In genomic region chr16:69276143-69277115, GRCh38 we compare ENCODE assay signal across 11 cellular contexts. TPM values are rescaled to one million over a fixed set of nuclear protein-coding genes. Genes with fewer than 3 reads are reported as not detected.
A peak's percentile ranks its signal among the peaks of the same experiment; 100 is the strongest.
DNase-seq lines count a peak whose midpoint lies in the region; ATAC-seq and TF ChIP-seq lines count a peak whose summit lies in the region.
"Had no signal": no experiment of that assay in that cellular context is flagged by ENCODE, and none has a peak within 500 bp of the region (broad histone marks: within the 10 kb centered on the region; RNA-seq: fewer than 3 reads in every experiment).

No MANE protein-coding gene starts in this region.

- no peaks in the 10 kb centered on the region for H3K9me3 ChIP-seq in lung (ENCODE audit: control insufficient read depth in 2 of 2, insufficient read depth in 1 of 2, low read length in 1 of 2)
- H3K9me3 ChIP-seq in upper lobe of right lung: no peaks in the 10 kb centered on the region

- TF ChIP-seq CTCF in lung (IDR thresholded peaks at IDR 0.05; ENCODE audit: control extremely low read depth, extremely low read depth): no peak
- no peak for TF ChIP-seq CTCF in upper lobe of right lung (IDR thresholded peaks at IDR 0.05)

- 63 to 82% methylated on average over 7 of the region's 7 CpGs for WGBS in lung, 2 donors

- H3K4me3 ChIP-seq in lung (no peak overlapping the region), upper lobe of right lung (no peak overlapping the region)

- peak; percentile 72 for ATAC-seq in lung (ENCODE audit: insufficient read depth, low FRiP score)
- peak; percentile 58 for ATAC-seq in upper lobe of right lung
- no peak for ATAC-seq in HG03135 (IDR thresholded peaks at IDR 0.05; ENCODE audit: unreplicated experiment)

- peak overlapping the region; percentile 19 for H3K27ac ChIP-seq in cingulate gyrus (ENCODE audit: low read depth, low read length)
- peak overlapping the region in 1 of 2 donors; percentile 6 for H3K27ac ChIP-seq in lung (ENCODE audit: low read depth in 1 of 2, low read length in 1 of 2)
- peak overlapping the region; percentile 30 for H3K27ac ChIP-seq in upper lobe of right lung
- H3K27ac ChIP-seq: parathyroid adenoma had no signal

- H3K4me1 ChIP-seq in lung (ENCODE audit: control insufficient read depth in 2 of 2, insufficient read depth in 2 of 2, low read length in 2 of 2) (peaks cover 0 to 2% of the 10 kb centered on the region in 2 donors), upper lobe of right lung (peaks cover 12% of the 10 kb centered on the region)
- H3K4me1 ChIP-seq: parathyroid adenoma had no signal

- intact Hi-C loops in upper lobe of right lung (cut with DNase I): no loop called here

- DNase-seq in HS-5 (ENCODE audit: low read depth): peak; percentile 93
- DNase-seq in lung (ENCODE audit: low spot score): peak; percentile 32
- no peak for DNase-seq in upper lobe of right lung
- DNase-seq in COR-L47 (lab: John Stamatoyannopoulos, UW): no peak
- no peak for DNase-seq in NCI-H2107 (lab: John Stamatoyannopoulos, UW)
- DNase-seq: activated T-cell treated with anti-CD3 and anti-CD28 coated beads, Interleukin-2, amount 50 U/mL, for 48 hours; cortex of kidney; NCI-H1048 had no signal

- H3K36me3 ChIP-seq in lung (ENCODE audit: control insufficient read depth in 2 of 2, insufficient read depth in 2 of 2, low read length in 2 of 2): peaks cover 0 to 1% of the 10 kb centered on the region in 2 donors
- peaks cover 4% of the 10 kb centered on the region for H3K36me3 ChIP-seq in upper lobe of right lung

- H3K27me3 ChIP-seq in lung (ENCODE audit: control insufficient read depth, insufficient read depth) (no peaks in the 10 kb centered on the region), upper lobe of right lung (no peaks in the 10 kb centered on the region)

RNA-seq across cellular contexts. Expression of gene VPS4A, which starts 34.7 kb away (rescaled TPM):
- total RNA-seq in lung (10 to 100 TPM; 25.3 to 26.6 TPM), upper lobe of right lung (28.9 TPM)
- 10 to 100 TPM; 27.2 to 31.8 TPM for polyA plus RNA-seq in lung

RNA-seq across cellular contexts. Expression of gene PDF, which starts 54.0 kb away (rescaled TPM):
- 10 to 100 TPM in 1 of 2 donors, 1 to 10 TPM in 1; 6.4 to 16.6 TPM for total RNA-seq in lung
- 10 to 100 TPM in 1 of 2 donors, 1 to 10 TPM in 1; 6.0 to 11.8 TPM for polyA plus RNA-seq in lung
- 8.8 TPM for total RNA-seq in upper lobe of right lung

Comparison
In these comparisons a context has a peak if more than half of its experiments do, and no peak if none do; other contexts are left out.
1. DNase-seq: peak in HS-5 (single experiment) and lung (single experiment); none in upper lobe of right lung (single experiment), COR-L47 (single experiment) and NCI-H2107 (single experiment).